ENCODE assay signal across 35 cellular contexts in genomic region chr1:243461700-243462099, GRCh38.
"Had no signal": no experiment of that assay in that cellular context is flagged by ENCODE, and none has a peak within 500 bp of the region (broad histone marks: within the 10 kb centered on the region; RNA-seq: fewer than 3 reads in every experiment).

No MANE protein-coding gene starts in this region.

- H3K27me3 Mint-ChIP-seq: activated B cell treated with CpG ODN at 0.5 μM for 24 hours; activated CD4-positive, alpha-beta memory T cell treated with anti-CD3 and anti-CD28 coated beads, Interleukin-2, amount 10 ng/mL, durations not matched to agents 7 days and 5 days; activated CD4-positive, alpha-beta T cell treated with anti-CD3 and anti-CD28 coated beads for 36 hours; activated CD4-positive, alpha-beta T cell treated with anti-CD3 and anti-CD28 coated beads, Interleukin-2, amount 10 ng/mL, durations not matched to agents 7 days and 5 days; activated CD8-positive, alpha-beta memory T cell treated with anti-CD3 and anti-CD28 coated beads, Interleukin-2, amount 10 ng/mL, durations not matched to agents 7 days and 5 days; activated naive CD4-positive, alpha-beta T cell treated with anti-CD3 and anti-CD28 coated beads, Interleukin-2, amount 10 ng/mL, durations not matched to agents 7 days and 5 days; activated naive CD4-positive, alpha-beta T cell treated with anti-CD3 and anti-CD28 coated beads, Interleukin-2, amount 50 U/mL, for 24 hours; activated naive CD8-positive, alpha-beta T cell; activated naive CD8-positive, alpha-beta T cell treated with anti-CD3 and anti-CD28 coated beads, Interleukin-2, amount 10 ng/mL, durations not matched to agents 7 days and 5 days; activated naive CD8-positive, alpha-beta T cell treated with anti-CD3 and anti-CD28 coated beads, Interleukin-2, amount 50 U/mL, for 24 hours; activated T-cell treated with anti-CD3 and anti-CD28 coated beads, Interleukin-2, amount 50 U/mL, for 24 hours; central memory CD8-positive, alpha-beta T cell had no signal

- H3K9me3 ChIP-seq: ascending aorta had no signal

- H3K4me1 ChIP-seq: ascending aorta had no signal

- H3K4me3 ChIP-seq: ascending aorta, cardiac muscle cell had no signal

- H3K27ac Mint-ChIP-seq: activated B cell treated with CpG ODN at 0.5 μM for 24 hours; activated CD4-positive, alpha-beta memory T cell treated with anti-CD3 and anti-CD28 coated beads, Interleukin-2, amount 10 ng/mL, durations not matched to agents 7 days and 5 days; activated CD4-positive, alpha-beta T cell treated with anti-CD3 and anti-CD28 coated beads for 36 hours; activated CD4-positive, alpha-beta T cell treated with anti-CD3 and anti-CD28 coated beads, Interleukin-2, amount 10 ng/mL, durations not matched to agents 7 days and 5 days; activated CD8-positive, alpha-beta memory T cell treated with anti-CD3 and anti-CD28 coated beads, Interleukin-2, amount 10 ng/mL, durations not matched to agents 7 days and 5 days; activated CD8-positive, alpha-beta T cell treated with anti-CD3 and anti-CD28 coated beads, Interleukin-2, amount 10 ng/mL, durations not matched to agents 7 days and 5 days; activated naive CD4-positive, alpha-beta T cell treated with anti-CD3 and anti-CD28 coated beads, Interleukin-2, amount 10 ng/mL, durations not matched to agents 7 days and 5 days; activated naive CD4-positive, alpha-beta T cell treated with anti-CD3 and anti-CD28 coated beads, Interleukin-2, amount 50 U/mL, for 24 hours; activated naive CD8-positive, alpha-beta T cell; activated naive CD8-positive, alpha-beta T cell treated with anti-CD3 and anti-CD28 coated beads, Interleukin-2, amount 10 ng/mL, durations not matched to agents 7 days and 5 days; activated naive CD8-positive, alpha-beta T cell treated with anti-CD3 and anti-CD28 coated beads, Interleukin-2, amount 50 U/mL, for 24 hours; activated T-cell treated with anti-CD3 and anti-CD28 coated beads, Interleukin-2, amount 50 U/mL, for 24 hours; activated T-helper 2 cell treated with anti-CD3 and anti-CD28 coated beads, Interferon-gamma antibody, Interleukin-2, Interleukin-4, amounts not matched to agents 10 μg/mL and 5 μg/mL and 100 μg/mL, durations not matched to agents 14 hours and 24 hours and 36 hours; T-helper 1 cell treated with Interleukin-12 subunit alpha and Interleukin-12 subunit beta and Interleukin-4 antibody, amounts not matched to agents 30 μg/mL and 1 μg/mL, for 36 hours; T-helper 2 cell treated with Interferon-gamma antibody and Interleukin-4, amounts not matched to agents 5 μg/mL and 100 μg/mL, for 36 hours had no signal

- H3K27ac ChIP-seq: ascending aorta, cardiac muscle cell, VCaP had no signal

- H3K36me3 Mint-ChIP-seq: activated CD8-positive, alpha-beta memory T cell treated with anti-CD3 and anti-CD28 coated beads, Interleukin-2, amount 10 ng/mL, durations not matched to agents 7 days and 5 days; brain had no signal

- H3K36me3 ChIP-seq: cardiac muscle cell had no signal

- H3K27me3 ChIP-seq: ascending aorta, cardiac muscle cell had no signal

- ATAC-seq: activated CD4-positive, alpha-beta T cell treated with anti-CD3 and anti-CD28 coated beads for 36 hours; activated CD8-positive, alpha-beta memory T cell treated with anti-CD3 and anti-CD28 coated beads, Interleukin-2, amount 10 ng/mL, durations not matched to agents 7 days and 5 days; activated CD8-positive, alpha-beta T cell treated with anti-CD3 and anti-CD28 coated beads, Interleukin-2, amount 10 ng/mL, durations not matched to agents 7 days and 5 days; activated naive CD8-positive, alpha-beta T cell treated with anti-CD3 and anti-CD28 coated beads, Interleukin-2, amount 50 U/mL, for 24 hours had no signal

- H3K4me3 Mint-ChIP-seq: activated B cell treated with CpG ODN at 0.5 μM for 24 hours; activated CD4-positive, alpha-beta memory T cell treated with anti-CD3 and anti-CD28 coated beads, Interleukin-2, amount 10 ng/mL, durations not matched to agents 7 days and 5 days; activated CD4-positive, alpha-beta T cell treated with anti-CD3 and anti-CD28 coated beads for 36 hours; activated CD4-positive, alpha-beta T cell treated with anti-CD3 and anti-CD28 coated beads, Interleukin-2, amount 10 ng/mL, durations not matched to agents 7 days and 5 days; activated CD8-positive, alpha-beta memory T cell treated with anti-CD3 and anti-CD28 coated beads, Interleukin-2, amount 10 ng/mL, durations not matched to agents 7 days and 5 days; activated CD8-positive, alpha-beta T cell treated with anti-CD3 and anti-CD28 coated beads, Interleukin-2, amount 10 ng/mL, durations not matched to agents 7 days and 5 days; activated naive CD4-positive, alpha-beta T cell treated with anti-CD3 and anti-CD28 coated beads, Interleukin-2, amount 10 ng/mL, durations not matched to agents 7 days and 5 days; activated naive CD4-positive, alpha-beta T cell treated with anti-CD3 and anti-CD28 coated beads, Interleukin-2, amount 50 U/mL, for 24 hours; activated naive CD8-positive, alpha-beta T cell; activated naive CD8-positive, alpha-beta T cell treated with anti-CD3 and anti-CD28 coated beads, Interleukin-2, amount 10 ng/mL, durations not matched to agents 7 days and 5 days; activated naive CD8-positive, alpha-beta T cell treated with anti-CD3 and anti-CD28 coated beads, Interleukin-2, amount 50 U/mL, for 24 hours; activated T-cell treated with anti-CD3 and anti-CD28 coated beads, Interleukin-2, amount 50 U/mL, for 24 hours; brain; central memory CD8-positive, alpha-beta T cell; T-helper 1 cell treated with Interleukin-12 subunit alpha and Interleukin-12 subunit beta and Interleukin-4 antibody, amounts not matched to agents 30 μg/mL and 1 μg/mL, for 36 hours; T-helper 2 cell treated with Interferon-gamma antibody and Interleukin-4, amounts not matched to agents 5 μg/mL and 100 μg/mL, for 36 hours had no signal

- H3K4me1 Mint-ChIP-seq: activated CD4-positive, alpha-beta T cell treated with anti-CD3 and anti-CD28 coated beads for 36 hours; activated naive CD4-positive, alpha-beta T cell treated with anti-CD3 and anti-CD28 coated beads, Interleukin-2, amount 50 U/mL, for 24 hours; activated naive CD8-positive, alpha-beta T cell treated with anti-CD3 and anti-CD28 coated beads, Interleukin-2, amount 50 U/mL, for 24 hours; central memory CD8-positive, alpha-beta T cell had no signal

- H3K9me3 Mint-ChIP-seq: activated B cell treated with CpG ODN at 0.5 μM for 24 hours; activated CD4-positive, alpha-beta memory T cell treated with anti-CD3 and anti-CD28 coated beads, Interleukin-2, amount 10 ng/mL, durations not matched to agents 7 days and 5 days; activated CD4-positive, alpha-beta T cell treated with anti-CD3 and anti-CD28 coated beads, Interleukin-2, amount 10 ng/mL, durations not matched to agents 7 days and 5 days; activated naive CD4-positive, alpha-beta T cell treated with anti-CD3 and anti-CD28 coated beads, Interleukin-2, amount 10 ng/mL, durations not matched to agents 7 days and 5 days; activated naive CD4-positive, alpha-beta T cell treated with anti-CD3 and anti-CD28 coated beads, Interleukin-2, amount 50 U/mL, for 24 hours; activated naive CD8-positive, alpha-beta T cell treated with anti-CD3 and anti-CD28 coated beads, Interleukin-2, amount 10 ng/mL, durations not matched to agents 7 days and 5 days; activated naive CD8-positive, alpha-beta T cell treated with anti-CD3 and anti-CD28 coated beads, Interleukin-2, amount 50 U/mL, for 24 hours; activated T-cell treated with anti-CD3 and anti-CD28 coated beads, Interleukin-2, amount 50 U/mL, for 24 hours; activated T-helper 2 cell treated with anti-CD3 and anti-CD28 coated beads, Interferon-gamma antibody, Interleukin-2, Interleukin-4, amounts not matched to agents 10 μg/mL and 5 μg/mL and 100 μg/mL, durations not matched to agents 14 hours and 24 hours and 36 hours; brain; central memory CD8-positive, alpha-beta T cell; T-helper 1 cell treated with Interleukin-12 subunit alpha and Interleukin-12 subunit beta and Interleukin-4 antibody, amounts not matched to agents 30 μg/mL and 1 μg/mL, for 36 hours; T-helper 2 cell treated with Interferon-gamma antibody and Interleukin-4, amounts not matched to agents 5 μg/mL and 100 μg/mL, for 36 hours had no signal

- DNase-seq: activated B cell treated with CpG ODN at 0.5 μM for 24 hours; activated CD4-positive, alpha-beta memory T cell treated with anti-CD3 and anti-CD28 coated beads, Interleukin-2, amount 10 ng/mL, durations not matched to agents 7 days and 5 days; activated CD4-positive, alpha-beta T cell treated with anti-CD3 and anti-CD28 coated beads for 36 hours; activated CD4-positive, alpha-beta T cell treated with anti-CD3 and anti-CD28 coated beads for 48 hours; activated CD4-positive, alpha-beta T cell treated with anti-CD3 and anti-CD28 coated beads, Interleukin-2, amount 10 ng/mL, durations not matched to agents 7 days and 5 days; activated CD4-positive, alpha-beta T cell treated with anti-CD3 and anti-CD28 coated beads, Interleukin-2, amount 50 U/mL, for 48 hours; activated CD4-positive, CD25-positive, alpha-beta regulatory T cell treated with anti-CD3 and anti-CD28 coated beads, Interleukin-2, amount 50 U/mL, for 72 hours; activated CD8-positive, alpha-beta memory T cell treated with anti-CD3 and anti-CD28 coated beads for 24 hours; activated CD8-positive, alpha-beta memory T cell treated with anti-CD3 and anti-CD28 coated beads, Interleukin-2, amount 10 ng/mL, durations not matched to agents 7 days and 5 days; activated CD8-positive, alpha-beta memory T cell treated with anti-CD3 and anti-CD28 coated beads, Interleukin-2, amount 50 U/mL, for 48 hours; activated CD8-positive, alpha-beta T cell treated with anti-CD3 and anti-CD28 coated beads, Interleukin-2, amount 10 ng/mL, durations not matched to agents 7 days and 5 days; activated effector memory CD4-positive, alpha-beta T cell treated with Interleukin-2 at 50 U/mL for 16 hours; activated gamma-delta T cell; activated naive CD4-positive, alpha-beta T cell treated with anti-CD3 and anti-CD28 coated beads, Interleukin-2, amount 10 ng/mL, durations not matched to agents 7 days and 5 days; activated naive CD4-positive, alpha-beta T cell treated with Interleukin-2 at 50 U/mL for 16 hours; activated naive CD8-positive, alpha-beta T cell treated with anti-CD3 and anti-CD28 coated beads, Interleukin-2, amount 10 ng/mL, durations not matched to agents 7 days and 5 days; activated naive CD8-positive, alpha-beta T cell treated with anti-CD3 and anti-CD28 coated beads, Interleukin-2, amount 50 U/mL, for 24 hours; activated T-cell treated with anti-CD3 and anti-CD28 coated beads, Interleukin-2, amount 50 U/mL, for 24 hours; activated T-cell treated with anti-CD3 and anti-CD28 coated beads, Interleukin-2, amount 50 U/mL, for 48 hours; caudate nucleus; cerebellar nuclear complex; SW 1271; T-helper 1 cell; T-helper 2 cell; T-helper 9 cell had no signal
